ENCODE assay signal across 30 cellular contexts in genomic region chr3:102481050-102481449, GRCh38. TPM values are rescaled to one million over a fixed set of nuclear protein-coding genes. Genes with fewer than 3 reads are reported as not detected.
DNase-seq lines count a peak whose midpoint lies in the region; FAIRE-seq and TF ChIP-seq lines count a peak whose summit lies in the region.
"Had no signal": no experiment of that assay in that cellular context is flagged by ENCODE, and none has a peak within 500 bp of the region (broad histone marks: within the 10 kb centered on the region; RNA-seq: fewer than 3 reads in every experiment).

No MANE protein-coding gene starts in this region.

- H3K9me3 Mint-ChIP-seq in MCF 10A (ENCODE audit: unreplicated experiment): no peaks in the 10 kb centered on the region
- H3K9me3 Mint-ChIP-seq: activated CD8-positive, alpha-beta T cell treated with anti-CD3 and anti-CD28 coated beads for 36 hours; activated naive CD8-positive, alpha-beta T cell treated with anti-CD3 and anti-CD28 coated beads, Interleukin-2, amount 50 U/mL, for 24 hours; IgD-negative memory B cell had no signal

- H3K36me3 Mint-ChIP-seq in MCF 10A (ENCODE audit: insufficient read depth, unreplicated experiment): no peaks in the 10 kb centered on the region
- H3K36me3 Mint-ChIP-seq: IgD-negative memory B cell had no signal

- intact Hi-C loops in breast epithelium (cut with DNase I; ENCODE audit: low total_unique reads): no loop called here
- intact Hi-C loops in MCF 10A (cut with micrococcal nuclease): no loop called here

- no peak for FAIRE-seq in keratinocyte (lab: Jason Lieb, UNC)
- FAIRE-seq: A204.1 had no signal

- no peaks in the 10 kb centered on the region for H3K27me3 Mint-ChIP-seq in MCF 10A (ENCODE audit: insufficient read depth, unreplicated experiment)
- H3K27me3 Mint-ChIP-seq: activated CD8-positive, alpha-beta T cell treated with anti-CD3 and anti-CD28 coated beads for 36 hours; activated naive CD8-positive, alpha-beta T cell treated with anti-CD3 and anti-CD28 coated beads, Interleukin-2, amount 50 U/mL, for 24 hours; IgD-negative memory B cell had no signal

- TF ChIP-seq CTCF in breast epithelium (IDR thresholded peaks at IDR 0.05): no peak
- no peak for TF ChIP-seq CTCF in MCF 10A (IDR thresholded peaks at IDR 0.05; ENCODE audit: unreplicated experiment)
- no peak for TF ChIP-seq CTCF in keratinocyte (optimal IDR thresholded peaks at IDR 0.05 in 1 of 3, IDR thresholded peaks at IDR 0.05 in 1 of 3, conservative IDR thresholded peaks at IDR 0.05 in 1 of 3; ENCODE audit: extremely low read depth in 1 of 3, insufficient read depth in 2 of 3, low read length in 3 of 3)
- no peak for TF ChIP-seq CTCF in smooth muscle cell (IDR thresholded peaks at IDR 0.05; ENCODE audit: borderline replicate concordance, insufficient read depth, poor library complexity, severe bottlenecking)

- no peak for TF ChIP-seq POLR2A in breast epithelium (IDR thresholded peaks at IDR 0.05)

- peak overlapping the region; percentile 52 for H3K4me2 ChIP-seq in keratinocyte (ENCODE audit: control insufficient read depth, extremely low read depth, insufficient read depth, low read depth, low read length)
- no peak overlapping the region for H3K4me2 ChIP-seq in smooth muscle cell

- H3K4me3 Mint-ChIP-seq in MCF 10A (ENCODE audit: unreplicated experiment): no peak overlapping the region
- H3K4me3 Mint-ChIP-seq: activated CD8-positive, alpha-beta T cell treated with anti-CD3 and anti-CD28 coated beads for 36 hours; activated naive CD8-positive, alpha-beta T cell treated with anti-CD3 and anti-CD28 coated beads, Interleukin-2, amount 50 U/mL, for 24 hours; IgD-negative memory B cell had no signal

- H4K20me1 ChIP-seq in keratinocyte (ENCODE audit: control insufficient read depth, extremely low read depth, insufficient read depth, low read length) (no peaks in the 10 kb centered on the region), smooth muscle cell (ENCODE audit: low read depth) (no peaks in the 10 kb centered on the region)

- POLR2A ChIA-PET in MCF 10A (lab: Yijun Ruan, JAX): interaction anchor here (1.2 kb wide), 1 partner anchor 14 kb away, joined by 3 read pairs; no protein-coding TSS in a partner anchor

- H3K36me3 ChIP-seq in breast epithelium (no peaks in the 10 kb centered on the region), SJCRH30 (no peaks in the 10 kb centered on the region), keratinocyte (ENCODE audit: control insufficient read depth in 2 of 2, extremely low read depth in 1 of 2, insufficient read depth in 2 of 2, low read length in 2 of 2) (no peaks in the 10 kb centered on the region), subcutaneous abdominal adipose tissue (ENCODE audit: control insufficient read depth in 5 of 5, insufficient read depth in 5 of 5, low read length in 5 of 5) (no peaks in the 10 kb centered on the region), smooth muscle cell (ENCODE audit: low read depth) (no peaks in the 10 kb centered on the region)
- H3K36me3 ChIP-seq: BE2C, neutrophil had no signal

- dilution Hi-C loops in keratinocyte (cut with MboI; ENCODE audit: extremely low pct_ligation_motif_present, low sequenced_read_pairs): no loop called here

- H3F3A ChIP-seq in smooth muscle cell (ENCODE audit: low read depth): no peaks in the 10 kb centered on the region

- WGBS in smooth muscle cell (ENCODE audit: low lambda C conversion rate): 64% methylated on average over 4 of the region's 4 CpGs

- H3K4me1 Mint-ChIP-seq in MCF 10A (ENCODE audit: insufficient read depth, unreplicated experiment): no peaks in the 10 kb centered on the region
- H3K4me1 Mint-ChIP-seq: activated naive CD8-positive, alpha-beta T cell treated with anti-CD3 and anti-CD28 coated beads, Interleukin-2, amount 50 U/mL, for 24 hours; IgD-negative memory B cell had no signal

- no peaks in the 10 kb centered on the region for H3K9me1 ChIP-seq in keratinocyte (ENCODE audit: control insufficient read depth, extremely low read depth, insufficient read depth, low read length)

- no peaks in the 10 kb centered on the region for H3K27me3 ChIP-seq in breast epithelium
- H3K27me3 ChIP-seq in SJCRH30: no peaks in the 10 kb centered on the region
- H3K27me3 ChIP-seq in keratinocyte (ENCODE audit: control insufficient read depth, extremely low read depth, insufficient read depth, low read length): no peaks in the 10 kb centered on the region
- H3K27me3 ChIP-seq in subcutaneous abdominal adipose tissue (ENCODE audit: control insufficient read depth in 5 of 5, insufficient read depth in 4 of 5, low read length in 5 of 5): no peaks in the 10 kb centered on the region
- H3K27me3 ChIP-seq in smooth muscle cell (ENCODE audit: low read depth): peaks cover 5% of the 10 kb centered on the region
- H3K27me3 ChIP-seq: BE2C, body of pancreas, neutrophil had no signal

- CTCF ChIA-PET in MCF 10A (lab: Yijun Ruan, JAX): interaction anchor here (0.6 to 0.7 kb wide), 2 partner anchors 13 to 14 kb away, joined by 4 to 7 read pairs; no protein-coding TSS in a partner anchor

- H3K4me3 ChIP-seq in breast epithelium (peak overlapping the region in 2 of 3 donors; percentile 4 to 42), SJCRH30 (peak overlapping the region; percentile 33), keratinocyte (ENCODE audit: control insufficient read depth in 2 of 3, extremely low read depth in 1 of 3, insufficient read depth in 2 of 3, low read depth in 1 of 3, low read length in 3 of 3) (no peak overlapping the region), subcutaneous abdominal adipose tissue (ENCODE audit: low read depth in 1 of 5, low read length in 5 of 5) (peak overlapping the region in 3 of 5 donors; percentile 25 to 54 (median 25)), smooth muscle cell (no peak overlapping the region)
- H3K4me3 ChIP-seq: body of pancreas, lung had no signal

- H3K27ac ChIP-seq in breast epithelium: peak overlapping the region; percentile 33 to 43
- peak overlapping the region; percentile 34 for H3K27ac ChIP-seq in SJCRH30
- H3K27ac ChIP-seq in keratinocyte (ENCODE audit: control insufficient read depth, insufficient read depth, low read length): no peak overlapping the region
- peak overlapping the region; percentile 8 for H3K27ac ChIP-seq in subcutaneous abdominal adipose tissue (ENCODE audit: low read depth, low read length)
- H3K27ac ChIP-seq in smooth muscle cell (ENCODE audit: low read depth): no peak overlapping the region
- H3K27ac ChIP-seq: body of pancreas, neutrophil had no signal

- DNase-seq in breast epithelium (ENCODE audit: low spot score in 2 of 2) (no peak), MCF 10A (ENCODE audit: unreplicated experiment) (no peak), SJCRH30 (peak; percentile 12 to 66), keratinocyte (ENCODE audit: low read depth, low spot score) (no peak), dermis blood vessel endothelial cell (no peak), smooth muscle cell (lab: John Stamatoyannopoulos, UW; ENCODE audit: unreplicated experiment) (no peak)
- no peak for DNase-seq in effector CD4-positive, alpha-beta T cell
- DNase-seq: activated CD4-positive, CD25-positive, alpha-beta regulatory T cell; activated CD8-positive, alpha-beta T cell treated with anti-CD3 and anti-CD28 coated beads for 36 hours; activated effector memory CD4-positive, alpha-beta T cell treated with anti-CD3 and anti-CD28 coated beads, Interleukin-2, amount 50 U/mL, for 16 hours; activated naive CD8-positive, alpha-beta T cell treated with anti-CD3 and anti-CD28 coated beads, Interleukin-2, amount 50 U/mL, for 24 hours; activated T-cell treated with anti-CD3 and anti-CD28 coated beads for 4 hours; BE2C; body of pancreas; effector CD8-positive, alpha-beta T cell; foreskin melanocyte; GDM1; hypothalamus; NCI-H1436; RPMI8226; substantia nigra; T1000 had no signal

- H3K27ac Mint-ChIP-seq in MCF 10A (ENCODE audit: low read depth, unreplicated experiment): no peak overlapping the region
- H3K27ac Mint-ChIP-seq: activated CD8-positive, alpha-beta T cell treated with anti-CD3 and anti-CD28 coated beads for 36 hours; activated naive CD8-positive, alpha-beta T cell treated with anti-CD3 and anti-CD28 coated beads, Interleukin-2, amount 50 U/mL, for 24 hours; IgD-negative memory B cell had no signal

- BruUV-seq in MCF 10A (replicated peaks; lab: Mats Ljungman, UMichigan): no TSS peak

- H3K79me2 ChIP-seq in keratinocyte (ENCODE audit: control insufficient read depth, insufficient read depth, low read length): no peaks in the 10 kb centered on the region
- no peaks in the 10 kb centered on the region for H3K79me2 ChIP-seq in smooth muscle cell (ENCODE audit: low read depth)

- H3K9me3 ChIP-seq in breast epithelium (no peaks in the 10 kb centered on the region), SJCRH30 (replicated peaks) (no peaks in the 10 kb centered on the region), keratinocyte (ENCODE audit: control insufficient read depth, low read depth, low read length) (no peaks in the 10 kb centered on the region), subcutaneous abdominal adipose tissue (ENCODE audit: control insufficient read depth in 5 of 5, low read length in 5 of 5) (no peaks in the 10 kb centered on the region), smooth muscle cell (replicated peaks; ENCODE audit: low read depth) (no peaks in the 10 kb centered on the region)
- H3K9me3 ChIP-seq: BE2C, body of pancreas, neutrophil had no signal

- H3K9ac ChIP-seq in keratinocyte (ENCODE audit: control insufficient read depth, extremely low read depth, insufficient read depth, low read length) (no peak overlapping the region), subcutaneous abdominal adipose tissue (ENCODE audit: low read length in 5 of 5) (peak overlapping the region in 2 of 5 donors; percentile 53 to 59), smooth muscle cell (ENCODE audit: low read depth) (no peak overlapping the region)

- H3K4me1 ChIP-seq in breast epithelium: no peaks in the 10 kb centered on the region
- H3K4me1 ChIP-seq in SJCRH30: peaks cover 12% of the 10 kb centered on the region
- H3K4me1 ChIP-seq in keratinocyte (ENCODE audit: control insufficient read depth, extremely low read depth, insufficient read depth, low read length): peaks cover 14% of the 10 kb centered on the region
- H3K4me1 ChIP-seq in subcutaneous abdominal adipose tissue (ENCODE audit: control insufficient read depth in 5 of 5, insufficient read depth in 5 of 5, low read length in 5 of 5): peaks cover 0 to 19% (median 11%) of the 10 kb centered on the region in 5 donors
- H3K4me1 ChIP-seq in smooth muscle cell (ENCODE audit: low read depth): peaks cover 4% of the 10 kb centered on the region
- H3K4me1 ChIP-seq: BE2C had no signal

- peak overlapping the region; percentile 32 for H2AFZ ChIP-seq in keratinocyte (ENCODE audit: control insufficient read depth, low read length)
- no peak overlapping the region for H2AFZ ChIP-seq in smooth muscle cell (ENCODE audit: low read depth)

RNA-seq across cellular contexts. Expression of gene ZPLD1, which starts 46.2 kb away (rescaled TPM):
- total RNA-seq in breast epithelium (under 1 TPM in 2 of 3 donors, not detected in 1; 0.33 to 0.59 TPM), MCF 10A (2022) (0.12 and 0.22 TPM in 2 replicates), dermis blood vessel endothelial cell (0.05 and 0.34 TPM in 2 replicates), smooth muscle cell (0.67 TPM in 1 of 2 replicates, not detected in the other)
- 0.14 and 0.15 TPM in 2 replicates for total RNA-seq in SJCRH30 (2014; rRNA removed; shearing (Covaris generic))
- polyA plus RNA-seq in keratinocyte (1.6 to 3.4 TPM (median 2.1 TPM) in 3 replicates), smooth muscle cell (0.22 TPM in 1 of 2 replicates, not detected in the other)
- 0.97 TPM for polyA plus RNA-seq in keratinocyte (2011; ENCODE audit: low read depth)
- 2.1 and 4.2 TPM in 2 replicates for polyA plus RNA-seq in keratinocyte (2011; cell fraction: cytosol; rRNA removed)
- 2.5 and 2.8 TPM in 2 replicates for polyA plus RNA-seq in keratinocyte (2011; cell fraction: nucleus; rRNA removed)
- 1.0 and 1.1 TPM in 2 replicates for polyA plus RNA-seq in keratinocyte (2012; ENCODE audit: low replicate concordance)
- polyA minus RNA-seq in keratinocyte: 0.56 to 3.1 TPM (median 1.6 TPM) in 3 replicates
- 2.1 TPM for polyA minus RNA-seq in keratinocyte (2011; cell fraction: cytosol; rRNA and poly(A)+ RNA removed)
- 2.1 and 4.8 TPM in 2 replicates for polyA minus RNA-seq in keratinocyte (2011; cell fraction: nucleus; rRNA and poly(A)+ RNA removed)
- total RNA-seq: activated CD8-positive, alpha-beta T cell treated with anti-CD3 and anti-CD28 coated beads for 36 hours; esophagus mucosa; lung; NCI-H460 had no signal
- polyA plus RNA-seq: IgD-negative memory B cell, urinary bladder had no signal

Comparison
In these comparisons a context has a peak if more than half of its experiments do, and no peak if none do; other contexts are left out.
1. DNase-seq: peak in SJCRH30 (2 of 2); none in breast epithelium (0 of 2), MCF 10A (single experiment), keratinocyte (single experiment), dermis blood vessel endothelial cell (single experiment), effector CD4-positive, alpha-beta T cell (single experiment) and smooth muscle cell (single experiment).
2. H3K27ac ChIP-seq: peak in breast epithelium (2 of 2), SJCRH30 (single experiment) and subcutaneous abdominal adipose tissue (single experiment); none in keratinocyte (single experiment) and smooth muscle cell (single experiment).
3. H3K4me3 ChIP-seq: peak in breast epithelium (2 of 3), SJCRH30 (single experiment) and subcutaneous abdominal adipose tissue (3 of 5); none in keratinocyte (0 of 3) and smooth muscle cell (single experiment).